15 cellular contexts compared by ENCODE assay signal in genomic region chr2:190973726-190974628, GRCh38. TPM values are rescaled to one million over a fixed set of nuclear protein-coding genes. Genes with fewer than 3 reads are reported as not detected.
A peak's percentile ranks its signal among the peaks of the same experiment; 100 is the strongest.
DNase-seq lines count a peak whose midpoint lies in the region; ATAC-seq, FAIRE-seq and TF ChIP-seq lines count a peak whose summit lies in the region.
"Had no signal": no experiment of that assay in that cellular context is flagged by ENCODE, and none has a peak within 500 bp of the region (broad histone marks: within the 10 kb centered on the region; RNA-seq: fewer than 3 reads in every experiment).

No MANE protein-coding gene starts in this region.

- no peaks in the 10 kb centered on the region for H3K79me2 ChIP-seq in endothelial cell of umbilical vein (ENCODE audit: control insufficient read depth, insufficient read depth, low read length)

- no TSS peak for BruUV-seq in endothelial cell of umbilical vein (replicated peaks; lab: Mats Ljungman, UMichigan)

- H3K4me3 Mint-ChIP-seq in T-helper 17 cell, result peak overlapping the region; percentile 31
- H3K4me3 Mint-ChIP-seq in stimulated activated memory B cell treated with anti-CD40 and anti-IgM and Interleukin-4, amounts not matched to agents 10 μg/mL and 1 μg/mL and 100 μg/mL, for 72 hours, result no peak overlapping the region
- H3K4me3 Mint-ChIP-seq: stimulated activated naive B cell treated with anti-CD40 and anti-IgM and Interleukin-4, amounts not matched to agents 10 μg/mL and 1 μg/mL and 100 μg/mL, for 72 hours had no signal

- H3K9me3 ChIP-seq in cardiac muscle cell (ENCODE audit: low read depth), result no peaks in the 10 kb centered on the region
- no peaks in the 10 kb centered on the region for H3K9me3 ChIP-seq in T-helper 17 cell (ENCODE audit: control insufficient read depth, low read length, poor library complexity, severe bottlenecking)
- no peaks in the 10 kb centered on the region for H3K9me3 ChIP-seq in endothelial cell of umbilical vein (replicated peaks; ENCODE audit: control insufficient read depth, insufficient read depth, low read length)
- H3K9me3 ChIP-seq: BE2C, gastroesophageal sphincter had no signal

- H3K4me1 Mint-ChIP-seq in T-helper 17 cell, result peaks cover 4% of the 10 kb centered on the region
- H3K4me1 Mint-ChIP-seq in stimulated activated memory B cell treated with anti-CD40 and anti-IgM and Interleukin-4, amounts not matched to agents 10 μg/mL and 1 μg/mL and 100 μg/mL, for 72 hours, result no peaks in the 10 kb centered on the region

- FAIRE-seq in endothelial cell of umbilical vein (lab: Jason Lieb, UNC), result no peak

- no peak for TF ChIP-seq POLR2A in endothelial cell of umbilical vein (IDR thresholded peaks at IDR 0.05; ENCODE audit: low read depth, low read length)

- H3K27me3 Mint-ChIP-seq in T-helper 17 cell, result no peaks in the 10 kb centered on the region
- H3K27me3 Mint-ChIP-seq in stimulated activated memory B cell treated with anti-CD40 and anti-IgM and Interleukin-4, amounts not matched to agents 10 μg/mL and 1 μg/mL and 100 μg/mL, for 72 hours, result no peaks in the 10 kb centered on the region
- H3K27me3 Mint-ChIP-seq: stimulated activated naive B cell treated with anti-CD40 and anti-IgM and Interleukin-4, amounts not matched to agents 10 μg/mL and 1 μg/mL and 100 μg/mL, for 72 hours had no signal

- H2AFZ ChIP-seq in endothelial cell of umbilical vein (ENCODE audit: low read depth, low read length), result no peak overlapping the region

- CTCF ChIA-PET in endothelial cell of umbilical vein (lab: Charles Lee), result interaction anchor here (1.2 to 1.7 kb wide), 2 partner anchors 27 to 78 kb away, joined by 4 to 6 read pairs; no protein-coding TSS in a partner anchor

- no peak for TF ChIP-seq CTCF in cardiac muscle cell (IDR thresholded peaks at IDR 0.05; ENCODE audit: low read depth, low read length)
- TF ChIP-seq CTCF in endothelial cell of umbilical vein (IDR thresholded peaks at IDR 0.05; ENCODE audit: extremely low read depth in 1 of 2, insufficient read depth in 1 of 2, low read depth in 1 of 2, low read length in 2 of 2), result no peak

- H3K36me3 Mint-ChIP-seq in T-helper 17 cell (ENCODE audit: low read depth), result peaks cover 7% of the 10 kb centered on the region
- peaks cover 75% of the 10 kb centered on the region for H3K36me3 Mint-ChIP-seq in stimulated activated memory B cell treated with anti-CD40 and anti-IgM and Interleukin-4, amounts not matched to agents 10 μg/mL and 1 μg/mL and 100 μg/mL, for 72 hours

- no peak overlapping the region for H3K9ac ChIP-seq in endothelial cell of umbilical vein (replicated peaks; ENCODE audit: extremely low read depth, insufficient read depth, low read length)

- peaks cover 13% of the 10 kb centered on the region for H3K4me1 ChIP-seq in cardiac muscle cell (ENCODE audit: low read depth)
- peaks cover 69% of the 10 kb centered on the region for H3K4me1 ChIP-seq in endothelial cell of umbilical vein (ENCODE audit: control insufficient read depth, extremely low read depth, insufficient read depth, low read length)

- ATAC-seq in T-helper 17 cell (no peak), HG02571 (IDR thresholded peaks at IDR 0.05; ENCODE audit: unreplicated experiment) (no peak), GM19035 (IDR thresholded peaks at IDR 0.05; ENCODE audit: unreplicated experiment) (no peak)
- no peak for ATAC-seq in stimulated activated memory B cell treated with anti-CD40 and anti-IgM and Interleukin-4, amounts not matched to agents 10 μg/mL and 1 μg/mL and 100 μg/mL, for 72 hours
- ATAC-seq: stimulated activated naive B cell treated with anti-CD40 and anti-IgM and Interleukin-4, amounts not matched to agents 10 μg/mL and 1 μg/mL and 100 μg/mL, for 72 hours had no signal

- peak overlapping the region; percentile 62 for H3K27ac ChIP-seq in cardiac muscle cell
- no peak overlapping the region for H3K27ac ChIP-seq in endothelial cell of umbilical vein (ENCODE audit: insufficient read depth, low read depth, low read length)
- H3K27ac ChIP-seq: gastroesophageal sphincter had no signal

- DNase-seq in cardiac muscle cell (ENCODE audit: low read depth in 1 of 2, low spot score in 1 of 2) (peak in 1 of 2 donors; percentile 26), cardiac septum (ENCODE audit: low spot score) (no peak), T-helper 17 cell (no peak), endothelial cell of umbilical vein (ENCODE audit: low read depth, low spot score) (no peak), superior temporal gyrus (ENCODE audit: extremely low spot score) (no peak)
- DNase-seq: effector memory CD4-positive, alpha-beta T cell; NCI-H1105; retina; stimulated activated CD4-positive, alpha-beta T cell treated with anti-CD3 and anti-CD28 coated beads, Interleukin-4, amount 100 ng/mL, for 1 hour; stimulated activated naive B cell treated with anti-CD40 and anti-IgM and Interleukin-4, amounts not matched to agents 10 μg/mL and 1 μg/mL and 100 μg/mL, for 72 hours had no signal

- H3K36me3 ChIP-seq in cardiac muscle cell (peaks cover 29% of the 10 kb centered on the region), endothelial cell of umbilical vein (ENCODE audit: control insufficient read depth in 2 of 2, extremely low read depth in 1 of 2, insufficient read depth in 2 of 2, low read length in 2 of 2) (peaks cover 19 to 43% of the 10 kb centered on the region in 2 experiments)

- H4K20me1 ChIP-seq in endothelial cell of umbilical vein (replicated peaks; ENCODE audit: control insufficient read depth, extremely low read depth, insufficient read depth, low read length), result no peaks in the 10 kb centered on the region

- POLR2A ChIA-PET in endothelial cell of umbilical vein (lab: Charles Lee), result no interaction called here

- H3K27me3 ChIP-seq in cardiac muscle cell (no peaks in the 10 kb centered on the region), endothelial cell of umbilical vein (ENCODE audit: control insufficient read depth in 2 of 2, insufficient read depth in 2 of 2, low read length in 2 of 2) (no peaks in the 10 kb centered on the region)
- H3K27me3 ChIP-seq: BE2C, gastroesophageal sphincter had no signal

- H3K9me3 Mint-ChIP-seq in stimulated activated memory B cell treated with anti-CD40 and anti-IgM and Interleukin-4, amounts not matched to agents 10 μg/mL and 1 μg/mL and 100 μg/mL, for 72 hours, result no peaks in the 10 kb centered on the region
- H3K9me3 Mint-ChIP-seq: stimulated activated naive B cell treated with anti-CD40 and anti-IgM and Interleukin-4, amounts not matched to agents 10 μg/mL and 1 μg/mL and 100 μg/mL, for 72 hours had no signal

- dilution Hi-C loops in endothelial cell of umbilical vein (cut with MboI; ENCODE audit: extremely low pct_ligation_motif_present, low sequenced_read_pairs), result no loop called here

- intact Hi-C loops in cardiac septum (cut with DNase I) (no loop called here), endothelial cell of umbilical vein (cut with micrococcal nuclease) (no loop called here)

- H3K4me2 ChIP-seq in endothelial cell of umbilical vein (ENCODE audit: insufficient read depth, low read length), result peak overlapping the region; percentile 3

- H3K9me1 ChIP-seq in endothelial cell of umbilical vein (replicated peaks; ENCODE audit: control insufficient read depth, extremely low read depth, insufficient read depth, low read length), result no peaks in the 10 kb centered on the region

- H3K4me3 ChIP-seq in cardiac muscle cell (no peak overlapping the region), endothelial cell of umbilical vein (replicated peaks in 1 of 3; ENCODE audit: insufficient read depth in 1 of 3, low read depth in 1 of 3, low read length in 3 of 3) (no peak overlapping the region)
- H3K4me3 ChIP-seq: gastroesophageal sphincter had no signal

- H3K27ac Mint-ChIP-seq in T-helper 17 cell, result peak overlapping the region; percentile 74
- peak overlapping the region; percentile 40 for H3K27ac Mint-ChIP-seq in stimulated activated memory B cell treated with anti-CD40 and anti-IgM and Interleukin-4, amounts not matched to agents 10 μg/mL and 1 μg/mL and 100 μg/mL, for 72 hours
- H3K27ac Mint-ChIP-seq: stimulated activated naive B cell treated with anti-CD40 and anti-IgM and Interleukin-4, amounts not matched to agents 10 μg/mL and 1 μg/mL and 100 μg/mL, for 72 hours had no signal

TF ChIP-seq in endothelial cell of umbilical vein, 7 proteins besides CTCF, POLR2A, EP300 and RAD21:
- no peak for TF ChIP-seq GATA2 (IDR thresholded peaks at IDR 0.05; ENCODE audit: insufficient read depth, insufficient read length, low read depth, low read length)
- TF ChIP-seq MAX (IDR thresholded peaks at IDR 0.05; ENCODE audit: insufficient read depth, insufficient read length), result no peak
- TF ChIP-seq POLR2AphosphoS5 (IDR thresholded peaks at IDR 0.05; ENCODE audit: insufficient read depth, low read depth, low read length), result no peak
- no peak for TF ChIP-seq MYC (IDR thresholded peaks at IDR 0.05; ENCODE audit: low read depth, low read length)
- TF ChIP-seq FOS (IDR thresholded peaks at IDR 0.05; ENCODE audit: borderline replicate concordance, insufficient read depth, low read length), result no peak
- no peak for TF ChIP-seq JUN (IDR thresholded peaks at IDR 0.05; ENCODE audit: borderline replicate concordance, insufficient read depth, insufficient read length, low read depth)

RNA-seq across cellular contexts. Expression of gene STAT1, which starts 40.0 kb away (rescaled TPM):
- 35.4 and 42.8 TPM in 2 replicates for total RNA-seq in cardiac muscle cell
- 32.0 and 36.6 TPM in 2 replicates for polyA plus RNA-seq in cardiac muscle cell
- total RNA-seq in cardiac septum, result 53.2 TPM
- total RNA-seq in T-helper 17 cell, result 10 to 100 TPM; 80.7 to 86.4 TPM
- 59.2 and 67.6 TPM in 2 replicates for total RNA-seq in endothelial cell of umbilical vein
- 56.1 and 64.2 TPM in 2 replicates for polyA plus RNA-seq in endothelial cell of umbilical vein
- polyA plus RNA-seq in endothelial cell of umbilical vein (2011; cell fraction: cytosol; rRNA removed), result 56.9 and 57.6 TPM in 2 replicates
- polyA plus RNA-seq in endothelial cell of umbilical vein (2011; cell fraction: nucleus; rRNA removed), result 108 and 111 TPM in 2 replicates
- polyA plus RNA-seq in endothelial cell of umbilical vein (2012), result 78.7 and 102 TPM in 2 replicates
- polyA minus RNA-seq in endothelial cell of umbilical vein, result 132 and 160 TPM in 2 replicates
- polyA minus RNA-seq in endothelial cell of umbilical vein (2011; cell fraction: cytosol; rRNA and poly(A)+ RNA removed), result 25.5 TPM
- 147 and 163 TPM in 2 replicates for polyA minus RNA-seq in endothelial cell of umbilical vein (2011; cell fraction: nucleus; rRNA and poly(A)+ RNA removed)
